Comparison of ENCODE assay signal across 10 cellular contexts in the genomic region with DNA sequence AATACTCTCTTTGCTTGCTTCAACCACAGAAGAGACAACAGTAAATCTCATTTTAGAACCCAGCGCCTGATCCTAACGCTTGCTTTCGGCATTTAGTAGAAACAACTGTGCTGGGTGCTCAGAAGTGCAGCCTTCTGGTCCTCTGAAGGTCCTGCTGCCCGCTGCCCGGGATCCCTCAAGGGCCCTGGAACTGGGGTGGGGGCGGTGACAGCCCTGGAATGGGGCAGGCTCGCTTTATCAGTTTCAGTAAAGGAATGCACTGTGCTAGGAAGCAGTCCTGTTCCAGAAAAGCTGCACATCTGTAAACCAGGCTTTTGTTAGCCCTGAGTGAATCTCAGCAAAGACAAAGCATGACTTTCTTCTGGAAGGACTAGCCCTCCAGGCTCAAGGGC.
DNase-seq lines count a peak whose midpoint lies in the region; ATAC-seq and TF ChIP-seq lines count a peak whose summit lies in the region.
"Had no signal": no experiment of that assay in that cellular context is flagged by ENCODE, and none has a peak within 500 bp of the region (broad histone marks: within the 10 kb centered on the region; RNA-seq: fewer than 3 reads in every experiment).

No MANE protein-coding gene starts in this region.

- no peak for TF ChIP-seq EP300 in suprapubic skin (IDR thresholded peaks at IDR 0.05)

- H3K27ac ChIP-seq in HUES64 (ENCODE audit: low read depth, low read length) (peak overlapping the region; percentile 94; the same call in 1 of the 2 replicates), mesodermal cell (ENCODE audit: low read depth, low read length, severe bottlenecking) (peak overlapping the region; percentile 98), suprapubic skin (peak overlapping the region; percentile 78)

- TF ChIP-seq POLR2A in suprapubic skin (IDR thresholded peaks at IDR 0.05), result no peak

- TF ChIP-seq CTCF in epithelial cell of esophagus (IDR thresholded peaks at IDR 0.05; ENCODE audit: insufficient read depth, low read depth, low read length, missing control alignments), result no peak
- no peak for TF ChIP-seq CTCF in suprapubic skin (IDR thresholded peaks at IDR 0.05)

- DNase-seq in epithelial cell of esophagus (ENCODE audit: low read depth) (no peak), suprapubic skin (ENCODE audit: low spot score in 2 of 2) (no peak), NCI-H128 (lab: John Stamatoyannopoulos, UW; ENCODE audit: unreplicated experiment) (no peak)
- DNase-seq: NCI-H2081; stimulated activated naive CD4-positive, alpha-beta T cell had no signal

- peaks cover 5% of the 10 kb centered on the region; the same call in 1 of the 2 replicates for H3K36me3 ChIP-seq in HUES64 (ENCODE audit: insufficient read depth, low read length)
- peaks cover 12% of the 10 kb centered on the region for H3K36me3 ChIP-seq in mesodermal cell (ENCODE audit: control insufficient read depth, insufficient read depth, low read length)
- H3K36me3 ChIP-seq in suprapubic skin, result no peaks in the 10 kb centered on the region

- H3K27me3 ChIP-seq in HUES64 (ENCODE audit: insufficient read depth, low read length), result no peaks in the 10 kb centered on the region
- no peaks in the 10 kb centered on the region for H3K27me3 ChIP-seq in suprapubic skin

- H3K9me3 ChIP-seq in HUES64 (ENCODE audit: insufficient read depth, low read depth, low read length) (no peaks in the 10 kb centered on the region), mesodermal cell (ENCODE audit: control insufficient read depth, low read length) (no peaks in the 10 kb centered on the region), suprapubic skin (no peaks in the 10 kb centered on the region)

- ATAC-seq in GM21367 (IDR thresholded peaks at IDR 0.05; ENCODE audit: unreplicated experiment) (no peak), HG03520 (IDR thresholded peaks at IDR 0.05; ENCODE audit: unreplicated experiment) (no peak), GM18519 (IDR thresholded peaks at IDR 0.05; ENCODE audit: low FRiP score, unreplicated experiment) (no peak)

- peaks cover 36% of the 10 kb centered on the region for H3K4me1 ChIP-seq in HUES64 (ENCODE audit: insufficient read depth, low read length)
- H3K4me1 ChIP-seq in mesodermal cell (ENCODE audit: control insufficient read depth, insufficient read depth, low read length, poor library complexity, severe bottlenecking), result peaks cover 48% of the 10 kb centered on the region
- peaks cover 38% of the 10 kb centered on the region for H3K4me1 ChIP-seq in suprapubic skin

- 63% methylated on average over 7 of the region's 7 CpGs for WGBS in HUES64
- 59 to 67% methylated on average over 6 to 7 of the region's 7 CpGs for WGBS in mesodermal cell (ENCODE audit: insufficient coverage in 2 of 2), 2 experiments
- 49% methylated on average over 7 of the region's 7 CpGs for WGBS in suprapubic skin

- H3K9ac ChIP-seq in HUES64 (ENCODE audit: low read depth, low read length), result 0 out of 2 replicates have a peak overlapping the region, but pooled peaks have one; percentile 38

- H3K4me3 ChIP-seq in HUES64 (ENCODE audit: low read length) (peak overlapping the region; percentile 63), epithelial cell of esophagus (ENCODE audit: low read length) (peak overlapping the region; percentile 49), mesodermal cell (ENCODE audit: extremely low read depth, insufficient read depth, low read length, poor library complexity, severe bottlenecking) (peak overlapping the region; percentile 34), suprapubic skin (peak overlapping the region; percentile 33)
